11 cellular contexts compared by ENCODE assay signal in genomic region chr15:101124731-101125558, GRCh38.
DNase-seq lines count a peak whose midpoint lies in the region; ATAC-seq lines count a peak whose summit lies in the region.
"Had no signal": no experiment of that assay in that cellular context is flagged by ENCODE, and none has a peak within 500 bp of the region (broad histone marks: within the 10 kb centered on the region; RNA-seq: fewer than 3 reads in every experiment).

No MANE protein-coding gene starts in this region.

- ATAC-seq in naive thymus-derived CD4-positive, alpha-beta T cell, result peak; percentile 47

- intact Hi-C loops in CD4-positive, alpha-beta memory T cell (cut with micrococcal nuclease), result loop anchor here (5.0 kb wide), 2 partner anchors 127 to 753 kb away; partner anchors contain the start of gene CHSY1
- intact Hi-C loops in naive thymus-derived CD4-positive, alpha-beta T cell (cut with micrococcal nuclease), result loop anchor here in 1 of 2 donors (5.0 kb wide), 1 partner anchor 42 kb away; no protein-coding TSS in a partner anchor

- H3K27ac ChIP-seq in CD4-positive, alpha-beta memory T cell (ENCODE audit: low read depth, low read length), result no peak overlapping the region
- H3K27ac ChIP-seq in Karpas-422 (ENCODE audit: low read length), result no peak overlapping the region; the same call in 1 of the 2 replicates
- H3K27ac ChIP-seq in naive thymus-derived CD4-positive, alpha-beta T cell (ENCODE audit: low read depth, low read length), result no peak overlapping the region
- no peak overlapping the region for H3K27ac ChIP-seq in effector memory CD4-positive, alpha-beta T cell (ENCODE audit: insufficient read depth, low read length, poor library complexity, severe bottlenecking)
- H3K27ac ChIP-seq: ovary had no signal

- H3K9ac ChIP-seq in Karpas-422 (ENCODE audit: low read length), result no peak overlapping the region

- no peaks in the 10 kb centered on the region for H3K36me3 ChIP-seq in CD4-positive, alpha-beta memory T cell (ENCODE audit: insufficient read depth, low read length)
- no peaks in the 10 kb centered on the region for H3K36me3 ChIP-seq in Karpas-422 (ENCODE audit: insufficient read depth, low read length)
- H3K36me3 ChIP-seq in naive thymus-derived CD4-positive, alpha-beta T cell (ENCODE audit: control insufficient read depth in 2 of 3, insufficient read depth in 3 of 3, low read length in 3 of 3), result no peaks in the 10 kb centered on the region
- no peaks in the 10 kb centered on the region for H3K36me3 ChIP-seq in effector memory CD4-positive, alpha-beta T cell (ENCODE audit: control insufficient read depth, insufficient read depth, low read length)
- H3K36me3 ChIP-seq: ovary had no signal

- H3K36me3 Mint-ChIP-seq in CD4-positive, alpha-beta memory T cell, result no peaks in the 10 kb centered on the region
- peaks cover 0 to 26% (median 0%) of the 10 kb centered on the region in 5 donors for H3K36me3 Mint-ChIP-seq in naive thymus-derived CD4-positive, alpha-beta T cell

- H3K9me3 ChIP-seq in CD4-positive, alpha-beta memory T cell (ENCODE audit: control insufficient read depth in 1 of 2, low read length in 2 of 2), result no peaks in the 10 kb centered on the region
- no peaks in the 10 kb centered on the region for H3K9me3 ChIP-seq in Karpas-422 (ENCODE audit: low read length)
- H3K9me3 ChIP-seq in naive thymus-derived CD4-positive, alpha-beta T cell (ENCODE audit: control insufficient read depth in 2 of 3, low read length in 3 of 3), result no peaks in the 10 kb centered on the region
- H3K9me3 ChIP-seq in effector memory CD4-positive, alpha-beta T cell (ENCODE audit: control insufficient read depth, low read length), result no peaks in the 10 kb centered on the region
- H3K9me3 ChIP-seq: ovary had no signal

- H3K9me3 Mint-ChIP-seq in CD4-positive, alpha-beta memory T cell, result no peaks in the 10 kb centered on the region
- H3K9me3 Mint-ChIP-seq in naive thymus-derived CD4-positive, alpha-beta T cell, result peaks cover 0 to 2% (median 0%) of the 10 kb centered on the region in 11 donors
- H3K9me3 Mint-ChIP-seq: activated naive CD4-positive, alpha-beta T cell treated with anti-CD3 and anti-CD28 coated beads for 36 hours had no signal

- peaks cover 26% of the 10 kb centered on the region for H3K4me1 ChIP-seq in CD4-positive, alpha-beta memory T cell (ENCODE audit: insufficient read depth, low read length)
- H3K4me1 ChIP-seq in Karpas-422 (ENCODE audit: low read length), result peaks cover 62% of the 10 kb centered on the region
- H3K4me1 ChIP-seq in naive thymus-derived CD4-positive, alpha-beta T cell (ENCODE audit: control insufficient read depth in 2 of 2, insufficient read depth in 2 of 2, low read length in 2 of 2), result peaks cover 24 to 25% of the 10 kb centered on the region in 2 donors
- peaks cover 18% of the 10 kb centered on the region for H3K4me1 ChIP-seq in effector memory CD4-positive, alpha-beta T cell (ENCODE audit: control insufficient read depth, insufficient read depth, low read length, poor library complexity, severe bottlenecking)

- no peaks in the 10 kb centered on the region for H4K20me1 ChIP-seq in Karpas-422 (ENCODE audit: insufficient read depth, low read depth, low read length)

- H3K9me2 ChIP-seq in Karpas-422 (replicated peaks; ENCODE audit: insufficient read depth, low read length), result no peaks in the 10 kb centered on the region

- H2AFZ ChIP-seq in Karpas-422 (ENCODE audit: low read length), result no peak overlapping the region

- no peaks in the 10 kb centered on the region for H3K79me2 ChIP-seq in Karpas-422 (ENCODE audit: low read length)

- POLR2A ChIA-PET in CD4-positive, alpha-beta memory T cell (lab: Charles Lee; ENCODE audit: partially characterized antibody), result interaction anchor here (1.0 to 1.6 kb wide), 3 partner anchors 42 to 127 kb away, joined by 3 to 5 read pairs (median 4); partner anchors contain the start of gene CHSY1
- POLR2A ChIA-PET in naive thymus-derived CD4-positive, alpha-beta T cell (lab: Charles Lee), result no interaction called here

- H3K27ac Mint-ChIP-seq in CD4-positive, alpha-beta memory T cell, result peak overlapping the region in 4 of 7 donors; percentile 13 to 77 (median 15)
- peak overlapping the region in 5 of 9 donors; percentile 2 to 98 (median 36) for H3K27ac Mint-ChIP-seq in naive thymus-derived CD4-positive, alpha-beta T cell
- H3K27ac Mint-ChIP-seq: activated naive CD4-positive, alpha-beta T cell treated with anti-CD3 and anti-CD28 coated beads for 36 hours had no signal

- CTCF ChIA-PET in CD4-positive, alpha-beta memory T cell (lab: Charles Lee; ENCODE audit: partially characterized antibody), result interaction anchor here (0.7 to 1.4 kb wide), 3 partner anchors 109 to 164 kb away, joined by 3 read pairs; no protein-coding TSS in a partner anchor
- CTCF ChIA-PET in naive thymus-derived CD4-positive, alpha-beta T cell (lab: Charles Lee), result interaction anchor here (1.1 kb wide), 1 partner anchor 125 kb away, joined by 3 read pairs; no protein-coding TSS in a partner anchor

- H3K4me1 Mint-ChIP-seq in CD4-positive, alpha-beta memory T cell, result peaks cover 29 to 53% (median 40%) of the 10 kb centered on the region in 4 donors
- H3K4me1 Mint-ChIP-seq in naive thymus-derived CD4-positive, alpha-beta T cell, result peaks cover 35 to 72% (median 47%) of the 10 kb centered on the region in 7 donors

- peak overlapping the region; percentile 47 for H3K4me2 ChIP-seq in Karpas-422 (ENCODE audit: low read depth, low read length, poor library complexity, severe bottlenecking)

- H3K27me3 ChIP-seq in CD4-positive, alpha-beta memory T cell (ENCODE audit: insufficient read depth, low read length), result no peaks in the 10 kb centered on the region
- H3K27me3 ChIP-seq in Karpas-422 (ENCODE audit: low read length), result no peaks in the 10 kb centered on the region
- no peaks in the 10 kb centered on the region for H3K27me3 ChIP-seq in naive thymus-derived CD4-positive, alpha-beta T cell (ENCODE audit: control insufficient read depth in 2 of 2, insufficient read depth in 2 of 2, low read length in 2 of 2)
- H3K27me3 ChIP-seq in effector memory CD4-positive, alpha-beta T cell (replicated peaks; ENCODE audit: control insufficient read depth, insufficient read depth, low read length, poor library complexity, severe bottlenecking), result no peaks in the 10 kb centered on the region
- H3K27me3 ChIP-seq: ovary had no signal

- no peak overlapping the region for H3K4me3 ChIP-seq in CD4-positive, alpha-beta memory T cell (ENCODE audit: low read length in 2 of 2)
- H3K4me3 ChIP-seq in Karpas-422 (ENCODE audit: low read length), result no peak overlapping the region
- H3K4me3 ChIP-seq in naive thymus-derived CD4-positive, alpha-beta T cell (ENCODE audit: low read length), result no peak overlapping the region
- H3K4me3 ChIP-seq in effector memory CD4-positive, alpha-beta T cell (ENCODE audit: insufficient read depth, low read depth, low read length, poor library complexity, severe bottlenecking), result no peak overlapping the region
- H3K4me3 ChIP-seq: ovary had no signal

- DNase-seq in CD4-positive, alpha-beta memory T cell, result no peak
- DNase-seq in Karpas-422 (peak; percentile 74), amniotic stem cell (lab: John Stamatoyannopoulos, UW) (peak; percentile 84), Ammon's horn (ENCODE audit: low spot score) (no peak), superior temporal gyrus (ENCODE audit: extremely low spot score) (no peak)
- DNase-seq in naive thymus-derived CD4-positive, alpha-beta T cell, result no peak
- DNase-seq in effector memory CD4-positive, alpha-beta T cell, result no peak
- no peak for DNase-seq in activated naive CD4-positive, alpha-beta T cell (lab: John Stamatoyannopoulos, UW)
- DNase-seq: activated naive CD4-positive, alpha-beta T cell treated with anti-CD3 and anti-CD28 coated beads for 36 hours; hypothalamus; ovary had no signal

- no peak overlapping the region for H3K4me3 Mint-ChIP-seq in CD4-positive, alpha-beta memory T cell
- peak overlapping the region in 1 of 10 donors; percentile 13 for H3K4me3 Mint-ChIP-seq in naive thymus-derived CD4-positive, alpha-beta T cell
- H3K4me3 Mint-ChIP-seq: activated naive CD4-positive, alpha-beta T cell treated with anti-CD3 and anti-CD28 coated beads for 36 hours had no signal

- H3K27me3 Mint-ChIP-seq in CD4-positive, alpha-beta memory T cell, result no peaks in the 10 kb centered on the region
- no peaks in the 10 kb centered on the region for H3K27me3 Mint-ChIP-seq in naive thymus-derived CD4-positive, alpha-beta T cell

Comparison
In these comparisons a context has a peak if more than half of its experiments do, and no peak if none do; other contexts are left out.
1. DNase-seq: peak in Karpas-422 (single experiment) and amniotic stem cell (single experiment); none in CD4-positive, alpha-beta memory T cell (0 of 5), naive thymus-derived CD4-positive, alpha-beta T cell (0 of 9), effector memory CD4-positive, alpha-beta T cell (0 of 3), activated naive CD4-positive, alpha-beta T cell (0 of 4), Ammon's horn (single experiment) and superior temporal gyrus (single experiment).